Comparison of ENCODE assay signal across 8 cellular contexts in genomic region chr3:71585891-71586809, GRCh38. TPM values are rescaled to one million over a fixed set of nuclear protein-coding genes. Genes with fewer than 3 reads are reported as not detected.
DNase-seq lines count a peak whose midpoint lies in the region; ATAC-seq and FAIRE-seq lines count a peak whose summit lies in the region.

No MANE protein-coding gene starts in this region.

- no peak for ATAC-seq in HG03460 (IDR thresholded peaks at IDR 0.05; ENCODE audit: unreplicated experiment)

- peaks cover 5% of the 10 kb centered on the region for H3K27me3 Mint-ChIP-seq in activated CD4-positive, alpha-beta T cell treated with anti-CD3 and anti-CD28 coated beads, Interleukin-2, amount 10 ng/mL, durations not matched to agents 7 days and 5 days

- H3K9me3 Mint-ChIP-seq in activated CD4-positive, alpha-beta T cell treated with anti-CD3 and anti-CD28 coated beads, Interleukin-2, amount 10 ng/mL, durations not matched to agents 7 days and 5 days = no peaks in the 10 kb centered on the region

- CTCF ChIA-PET in activated CD4-positive, alpha-beta T cell treated with anti-CD3 and anti-CD28 coated beads, Interleukin-2, amount 10 ng/mL, durations not matched to agents 7 days and 5 days (lab: Charles Lee) = interaction anchor here (0.7 to 1.6 kb wide), 4 partner anchors 12 to 1047 kb away, joined by 3 read pairs; no protein-coding TSS in a partner anchor

- peaks cover 25% of the 10 kb centered on the region for H3K4me1 Mint-ChIP-seq in activated CD4-positive, alpha-beta T cell treated with anti-CD3 and anti-CD28 coated beads, Interleukin-2, amount 10 ng/mL, durations not matched to agents 7 days and 5 days

- H3K27ac ChIP-seq in substantia nigra (ENCODE audit: low read depth, low read length, poor library complexity, severe bottlenecking) = peak overlapping the region; percentile 96

- peak overlapping the region; percentile 7 for H3K4me3 Mint-ChIP-seq in activated CD4-positive, alpha-beta T cell treated with anti-CD3 and anti-CD28 coated beads, Interleukin-2, amount 10 ng/mL, durations not matched to agents 7 days and 5 days

- H3K27ac Mint-ChIP-seq in activated CD4-positive, alpha-beta T cell treated with anti-CD3 and anti-CD28 coated beads, Interleukin-2, amount 10 ng/mL, durations not matched to agents 7 days and 5 days = no peak overlapping the region

- POLR2A ChIA-PET in activated CD4-positive, alpha-beta T cell treated with anti-CD3 and anti-CD28 coated beads, Interleukin-2, amount 10 ng/mL, durations not matched to agents 7 days and 5 days (lab: Charles Lee) = interaction anchor here (0.7 kb wide), 1 partner anchor 42 kb away, joined by 8 read pairs; no protein-coding TSS in a partner anchor

- peak; percentile 16 for DNase-seq in NCI-H345 (lab: John Stamatoyannopoulos, UW)
- no peak for DNase-seq in NCI-H345 treated with DMSO at 0.1 percent for 48 hours (lab: John Stamatoyannopoulos, UW; ENCODE audit: unreplicated experiment)
- DNase-seq in HT-29 (ENCODE audit: low spot score) = peak; percentile 56
- peak; percentile 39 for DNase-seq in activated CD4-positive, alpha-beta T cell treated with anti-CD3 and anti-CD28 coated beads, Interleukin-2, amount 10 ng/mL, durations not matched to agents 7 days and 5 days
- no peak for DNase-seq in frontal cortex (ENCODE audit: low spot score in 2 of 2)
- peak in 3 of 49 donors; percentile 2 to 19 (median 14) for DNase-seq in substantia nigra (lab: John Stamatoyannopoulos, UW)
- DNase-seq in NCI-H2196 treated with DMSO at 0.1 percent for 48 hours (lab: John Stamatoyannopoulos, UW; ENCODE audit: unreplicated experiment) = no peak

- FAIRE-seq in frontal cortex (lab: Jason Lieb, UNC) = peak; percentile 17

- peaks cover 1% of the 10 kb centered on the region for H3K36me3 Mint-ChIP-seq in activated CD4-positive, alpha-beta T cell treated with anti-CD3 and anti-CD28 coated beads, Interleukin-2, amount 10 ng/mL, durations not matched to agents 7 days and 5 days (ENCODE audit: low read depth)

RNA-seq across cellular contexts. Expression of gene FOXP1, which starts 2.6 kb away (rescaled TPM):
- 27.6 and 31.0 TPM in 2 replicates for total RNA-seq in HT-29 (2014; rRNA removed; shearing (Covaris generic))
- 100 to 1,000 TPM; 116 to 131 TPM for total RNA-seq in activated CD4-positive, alpha-beta T cell treated with anti-CD3 and anti-CD28 coated beads, Interleukin-2, amount 10 ng/mL, durations not matched to agents 7 days and 5 days
- 118 TPM for total RNA-seq in frontal cortex

Comparison
In these comparisons a context has a peak if more than half of its experiments do, and no peak if none do; other contexts are left out.
1. DNase-seq: peak in NCI-H345 (single experiment), HT-29 (single experiment) and activated CD4-positive, alpha-beta T cell treated with anti-CD3 and anti-CD28 coated beads, Interleukin-2, amount 10 ng/mL, durations not matched to agents 7 days and 5 days (single experiment); none in NCI-H345 treated with DMSO at 0.1 percent for 48 hours (single experiment), frontal cortex (0 of 2) and NCI-H2196 treated with DMSO at 0.1 percent for 48 hours (single experiment).